35 cellular contexts compared by ENCODE assay signal in genomic region chr20:34683667-34684066, GRCh38.
"Had no signal": no experiment of that assay in that cellular context is flagged by ENCODE, and none has a peak within 500 bp of the region (broad histone marks: within the 10 kb centered on the region; RNA-seq: fewer than 3 reads in every experiment).

No MANE protein-coding gene starts in this region.

- H3K9me3 ChIP-seq: MG63 had no signal

- H3K4me3 ChIP-seq: MG63 had no signal

- H3K27me3 ChIP-seq: MG63 had no signal

- H3K9ac ChIP-seq: KMS-11 had no signal

- H3K36me3 ChIP-seq: MG63 had no signal

- H3K27ac ChIP-seq: KMS-11 had no signal

- DNase-seq: Karpas-422, Kasumi-1, MG63, MM.1S, MV-4-11, NCI-H1048, NCI-H1092, NCI-H1092 treated with DMSO at 0.1 percent for 48 hours, NCI-H1105, NCI-H1105 treated with DMSO at 0.1 percent for 48 hours, NCI-H1417, NCI-H1417 treated with DMSO at 0.1 percent for 48 hours, NCI-H1436, NCI-H1436 treated with DMSO at 0.1 percent for 48 hours, NCI-H146, NCI-H1694, NCI-H1694 treated with DMSO at 0.1 percent for 48 hours, NCI-H187, NCI-H187 treated with DMSO at 0.1 percent for 48 hours, NCI-H1930, NCI-H2029, NCI-H2029 treated with DMSO at 0.1 percent for 48 hours, NCI-H2081, NCI-H2081 treated with DMSO at 0.1 percent for 48 hours, NCI-H2107, NCI-H2171, NCI-H2171 treated with DMSO at 0.1 percent for 48 hours, NCI-H2227 treated with DMSO at 0.1 percent for 48 hours, NCI-H226, NCI-H345, NCI-H446, NCI-H446 treated with DMSO at 0.1 percent for 48 hours, NCI-H510A, NCI-H510A treated with DMSO at 0.1 percent for 48 hours had no signal

- H3K4me2 ChIP-seq: KMS-11 had no signal
